Comparison of ENCODE assay signal across 36 cellular contexts in the genomic region with DNA sequence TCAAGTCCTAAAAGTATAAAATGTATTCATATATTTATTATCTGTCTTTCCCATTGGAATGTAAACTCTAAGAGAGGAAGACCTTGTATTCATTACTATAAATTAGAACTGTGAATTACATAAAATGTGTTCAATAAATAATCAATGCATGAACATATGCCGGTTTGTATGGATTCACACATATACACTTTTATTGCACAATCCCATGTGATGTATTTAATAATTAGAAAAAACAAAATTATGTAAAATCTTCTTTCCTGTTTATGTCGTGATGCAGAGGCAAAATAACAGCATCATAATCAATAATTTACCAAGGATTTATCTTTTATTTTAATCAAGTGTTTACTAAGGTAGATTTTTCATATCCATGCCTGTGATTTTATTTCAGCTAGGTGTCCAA.
"Had no signal": no experiment of that assay in that cellular context is flagged by ENCODE, and none has a peak within 500 bp of the region (broad histone marks: within the 10 kb centered on the region; RNA-seq: fewer than 3 reads in every experiment).

No MANE protein-coding gene starts in this region.

- H3K9me3 ChIP-seq: MG63 had no signal

- H3K27me3 ChIP-seq: MG63 had no signal

- H3K4me3 ChIP-seq: MG63 had no signal

- DNase-seq: Kasumi-1, MG63, MM.1S, MV-4-11, NCI-H1048, NCI-H1092, NCI-H1092 treated with DMSO at 0.1 percent for 48 hours, NCI-H1105, NCI-H1105 treated with DMSO at 0.1 percent for 48 hours, NCI-H1417, NCI-H1417 treated with DMSO at 0.1 percent for 48 hours, NCI-H1436, NCI-H1436 treated with DMSO at 0.1 percent for 48 hours, NCI-H146, NCI-H1694, NCI-H1694 treated with DMSO at 0.1 percent for 48 hours, NCI-H187, NCI-H187 treated with DMSO at 0.1 percent for 48 hours, NCI-H1930, NCI-H2029, NCI-H2029 treated with DMSO at 0.1 percent for 48 hours, NCI-H2081, NCI-H2081 treated with DMSO at 0.1 percent for 48 hours, NCI-H2107, NCI-H2171, NCI-H2171 treated with DMSO at 0.1 percent for 48 hours, NCI-H2227 treated with DMSO at 0.1 percent for 48 hours, NCI-H226, NCI-H345, NCI-H446, NCI-H446 treated with DMSO at 0.1 percent for 48 hours, NCI-H510A, NCI-H510A treated with DMSO at 0.1 percent for 48 hours, NCI-H524, NCI-H524 treated with DMSO at 0.1 percent for 48 hours, NCI-H526 had no signal

- H3K36me3 ChIP-seq: MG63 had no signal
